27 cellular contexts compared by ENCODE assay signal in genomic region chr1:79539001-79539400, GRCh38.
"Had no signal": no experiment of that assay in that cellular context is flagged by ENCODE, and none has a peak within 500 bp of the region (broad histone marks: within the 10 kb centered on the region; RNA-seq: fewer than 3 reads in every experiment).

No MANE protein-coding gene starts in this region.

- H3K4me3 ChIP-seq: left lung, lower lobe of right lung, pancreas, psoas muscle, right atrium auricular region, skin epidermis, stomach, testis, thyroid gland, transverse colon, upper lobe of left lung, vagina had no signal

- H3K27ac ChIP-seq: left lung, lower lobe of right lung, pancreas, psoas muscle, right atrium auricular region, skin epidermis, stomach, testis, thyroid gland, transverse colon, upper lobe of left lung, vagina had no signal

- DNase-seq: hypothalamus; immature natural killer cell; kidney; left colon; left lung; lower lobe of right lung; mammary epithelial cell; mesenchymal stem cell; naive B cell; natural killer cell; pancreas; posterior cingulate gyrus; psoas muscle; stimulated activated CD4-positive, alpha-beta T cell treated with anti-CD3 and anti-CD28 coated beads, Interleukin-12 subunit alpha, Interleukin-12 subunit beta, amount 100 ng/mL, for 4 hours; stimulated activated CD4-positive, alpha-beta T cell treated with anti-CD3 and anti-CD28 coated beads, Interleukin-15, amount 100 ng/mL, for 24 hours; stimulated activated CD4-positive, alpha-beta T cell treated with anti-CD3 and anti-CD28 coated beads, Interleukin-2, amount 100 ng/mL, for 24 hours; stimulated activated CD4-positive, alpha-beta T cell treated with anti-CD3 and anti-CD28 coated beads, Interleukin-4, amount 100 ng/mL, for 1 hour; stimulated activated naive B cell treated with anti-CD40 and anti-IgM and Interleukin-4, amounts not matched to agents 10 μg/mL and 1 μg/mL and 100 μg/mL, for 72 hours; stimulated activated naive CD8-positive, alpha-beta T cell treated with anti-CD3 and anti-CD28 coated beads, Interleukin-15, Interleukin-2, amounts not matched to agents 100 U/mL and 50 U/mL, for 24 hours; stomach; testis; thyroid gland; transverse colon; upper lobe of left lung had no signal

- H3K4me3 Mint-ChIP-seq: immature natural killer cell; naive B cell; natural killer cell; stimulated activated naive B cell treated with anti-CD40 and anti-IgM and Interleukin-4, amounts not matched to agents 10 μg/mL and 1 μg/mL and 100 μg/mL, for 72 hours had no signal

- H3K4me1 Mint-ChIP-seq: immature natural killer cell; naive B cell; natural killer cell; stimulated activated naive B cell treated with anti-CD40 and anti-IgM and Interleukin-4, amounts not matched to agents 10 μg/mL and 1 μg/mL and 100 μg/mL, for 72 hours had no signal

- H3K9me3 ChIP-seq: left lung, lower lobe of right lung, psoas muscle, right atrium auricular region, stomach, testis, thyroid gland, transverse colon, upper lobe of left lung, vagina had no signal

- H3K27me3 ChIP-seq: left lung, right atrium auricular region, stomach, testis, thyroid gland, transverse colon, upper lobe of left lung, vagina had no signal

- H3K27ac Mint-ChIP-seq: immature natural killer cell; naive B cell; natural killer cell; stimulated activated naive B cell treated with anti-CD40 and anti-IgM and Interleukin-4, amounts not matched to agents 10 μg/mL and 1 μg/mL and 100 μg/mL, for 72 hours had no signal

- H3K27me3 Mint-ChIP-seq: naive B cell; stimulated activated naive B cell treated with anti-CD40 and anti-IgM and Interleukin-4, amounts not matched to agents 10 μg/mL and 1 μg/mL and 100 μg/mL, for 72 hours had no signal

- H3K36me3 Mint-ChIP-seq: immature natural killer cell; naive B cell; natural killer cell; stimulated activated naive B cell treated with anti-CD40 and anti-IgM and Interleukin-4, amounts not matched to agents 10 μg/mL and 1 μg/mL and 100 μg/mL, for 72 hours had no signal

- H3K36me3 ChIP-seq: left lung, lower lobe of right lung, pancreas, right atrium auricular region, stomach, thyroid gland, transverse colon, upper lobe of left lung, vagina had no signal

- H3K4me1 ChIP-seq: left lung, lower lobe of right lung, pancreas, psoas muscle, right atrium auricular region, stomach, testis, thyroid gland, transverse colon, upper lobe of left lung, vagina had no signal
